8 cellular contexts compared by ENCODE assay signal in the genomic region with DNA sequence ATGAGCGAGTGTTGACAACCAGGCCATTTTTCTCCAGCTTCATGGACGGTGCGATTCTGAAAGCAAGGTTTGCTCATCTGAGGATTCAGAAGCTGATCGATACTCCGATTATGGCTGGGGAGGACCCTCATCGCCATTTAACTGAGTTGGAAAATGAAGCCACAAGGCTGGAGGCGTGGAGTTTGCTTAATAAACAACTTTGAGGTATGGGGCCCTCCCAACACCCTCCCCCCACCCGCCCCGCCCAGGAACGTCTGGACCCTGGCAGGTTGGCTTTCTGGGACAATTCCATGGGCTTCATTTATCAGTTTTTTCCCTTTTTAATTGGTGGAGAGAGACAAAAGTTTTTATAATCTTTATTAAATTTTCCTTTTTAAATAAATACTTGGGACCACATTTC. TPM values are rescaled to one million over a fixed set of nuclear protein-coding genes. Genes with fewer than 3 reads are reported as not detected.
DNase-seq lines count a peak whose midpoint lies in the region; ATAC-seq, FAIRE-seq and TF ChIP-seq lines count a peak whose summit lies in the region.

No MANE protein-coding gene starts in this region.

- peaks cover 5% of the 10 kb centered on the region for H3K27me3 Mint-ChIP-seq in activated T-helper 17 cell treated with anti-CD3 and anti-CD28 coated beads, Interleukin-2, amount 50 U/mL, for 72 hours

- H3K4me3 ChIP-seq in kidney (ENCODE audit: low read length in 2 of 2) (peak overlapping the region; percentile 70 to 78), stomach smooth muscle (ENCODE audit: low read length in 2 of 2) (peak overlapping the region in 1 of 2 donors; percentile 69)

- H3K36me3 ChIP-seq in kidney (ENCODE audit: control insufficient read depth in 1 of 2, insufficient read depth in 2 of 2, low read length in 2 of 2) (no peaks in the 10 kb centered on the region), stomach smooth muscle (ENCODE audit: control insufficient read depth in 2 of 2, insufficient read depth in 2 of 2, low read length in 2 of 2) (no peaks in the 10 kb centered on the region)

- H3K27ac ChIP-seq in kidney (ENCODE audit: low read depth in 2 of 2, low read length in 2 of 2) (peak overlapping the region; percentile 93 to 97), stomach smooth muscle (ENCODE audit: low read length) (peak overlapping the region; percentile 69)

- peak overlapping the region; percentile 60 for H3K27ac Mint-ChIP-seq in activated T-helper 17 cell treated with anti-CD3 and anti-CD28 coated beads, Interleukin-2, amount 50 U/mL, for 72 hours

- H3K4me3 Mint-ChIP-seq in activated T-helper 17 cell treated with anti-CD3 and anti-CD28 coated beads, Interleukin-2, amount 50 U/mL, for 72 hours, result peak overlapping the region; percentile 73

- H3K9me3 ChIP-seq in kidney (ENCODE audit: control insufficient read depth in 1 of 2, low read length in 2 of 2) (no peaks in the 10 kb centered on the region), stomach smooth muscle (ENCODE audit: control insufficient read depth in 2 of 2, low read length in 2 of 2) (no peaks in the 10 kb centered on the region)

- DNase-seq in NCI-H748 (lab: John Stamatoyannopoulos, UW; ENCODE audit: unreplicated experiment), result peak; percentile 29
- DNase-seq in NCI-H748 treated with DMSO at 0.1 percent for 48 hours (lab: John Stamatoyannopoulos, UW), result no peak
- no peak for DNase-seq in kidney
- no peak for DNase-seq in Ammon's horn (ENCODE audit: low spot score)

- no peak for TF ChIP-seq CTCF in kidney (IDR thresholded peaks at IDR 0.05; ENCODE audit: borderline replicate concordance, extremely low read depth, insufficient read depth)

- intact Hi-C loops in kidney (cut with DNase I), result no loop called here

- H3K4me1 ChIP-seq in kidney (ENCODE audit: control insufficient read depth in 1 of 2, insufficient read depth in 1 of 2, low read depth in 1 of 2, low read length in 2 of 2) (peaks cover 24 to 26% of the 10 kb centered on the region in 2 donors), stomach smooth muscle (ENCODE audit: control insufficient read depth, insufficient read depth, low read length) (peaks cover 40% of the 10 kb centered on the region)

- H3K27me3 ChIP-seq in stomach smooth muscle (ENCODE audit: control insufficient read depth in 1 of 2, insufficient read depth in 2 of 2, low read length in 2 of 2), result no peaks in the 10 kb centered on the region

- peak overlapping the region; percentile 55 to 70 for H3K9ac ChIP-seq in kidney (ENCODE audit: low read length in 2 of 2)
- H3K9ac ChIP-seq in stomach smooth muscle (ENCODE audit: low read length in 2 of 2), result peak overlapping the region in 1 of 2 donors; percentile 74

- no peak for ATAC-seq in activated T-helper 17 cell treated with anti-CD3 and anti-CD28 coated beads, Interleukin-2, amount 50 U/mL, for 72 hours (replicated peaks)
- ATAC-seq in HG03108 (IDR thresholded peaks at IDR 0.05; ENCODE audit: unreplicated experiment), result no peak
- no peak for ATAC-seq in GM19023 (IDR thresholded peaks at IDR 0.05; ENCODE audit: unreplicated experiment)

- peaks cover 20% of the 10 kb centered on the region for H3K4me1 Mint-ChIP-seq in activated T-helper 17 cell treated with anti-CD3 and anti-CD28 coated beads, Interleukin-2, amount 50 U/mL, for 72 hours

- H3K36me3 Mint-ChIP-seq in activated T-helper 17 cell treated with anti-CD3 and anti-CD28 coated beads, Interleukin-2, amount 50 U/mL, for 72 hours (ENCODE audit: low read depth), result no peaks in the 10 kb centered on the region

- no peaks in the 10 kb centered on the region for H3K9me3 Mint-ChIP-seq in activated T-helper 17 cell treated with anti-CD3 and anti-CD28 coated beads, Interleukin-2, amount 50 U/mL, for 72 hours

- no peak for FAIRE-seq in kidney (lab: Jason Lieb, UNC)

RNA-seq across cellular contexts. Expression of gene C4orf51, which starts 52.5 kb away (rescaled TPM):
- not detected for total RNA-seq in activated T-helper 17 cell treated with anti-CD3 and anti-CD28 coated beads, Interleukin-2, amount 50 U/mL, for 72 hours
- total RNA-seq in kidney, result not detected
- polyA plus RNA-seq in kidney (ENCODE audit: insufficient read depth, low read depth, low replicate concordance), result not detected
